ENCODE assay signal across 1 cellular context in the genomic region with DNA sequence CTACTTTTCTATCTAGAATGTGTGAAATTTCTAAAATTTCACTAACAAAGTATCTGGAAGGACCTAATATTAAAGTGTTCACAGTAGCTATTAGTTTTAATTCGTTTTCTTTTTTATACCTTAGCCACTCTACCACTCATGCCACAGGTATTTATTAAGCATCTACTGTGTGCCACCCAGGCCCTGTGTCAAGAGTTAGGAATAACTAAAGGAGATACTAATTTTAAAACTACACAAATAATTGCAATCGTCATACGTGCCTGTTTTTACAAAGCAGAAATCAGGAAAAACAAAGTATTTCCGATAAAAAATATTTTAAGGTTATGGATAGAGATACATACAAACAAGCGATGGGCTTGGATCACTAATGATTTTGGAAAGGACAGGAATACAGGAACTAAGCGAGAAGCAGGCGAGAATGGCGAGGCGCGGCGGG.
TF ChIP-seq lines count a peak whose summit lies in the region.

No MANE protein-coding gene starts in this region.

TF ChIP-seq in K562, 482 proteins besides CTCF, POLR2A, EP300 and RAD21 (continued from another document):
- TF ChIP-seq, protein P1, sequence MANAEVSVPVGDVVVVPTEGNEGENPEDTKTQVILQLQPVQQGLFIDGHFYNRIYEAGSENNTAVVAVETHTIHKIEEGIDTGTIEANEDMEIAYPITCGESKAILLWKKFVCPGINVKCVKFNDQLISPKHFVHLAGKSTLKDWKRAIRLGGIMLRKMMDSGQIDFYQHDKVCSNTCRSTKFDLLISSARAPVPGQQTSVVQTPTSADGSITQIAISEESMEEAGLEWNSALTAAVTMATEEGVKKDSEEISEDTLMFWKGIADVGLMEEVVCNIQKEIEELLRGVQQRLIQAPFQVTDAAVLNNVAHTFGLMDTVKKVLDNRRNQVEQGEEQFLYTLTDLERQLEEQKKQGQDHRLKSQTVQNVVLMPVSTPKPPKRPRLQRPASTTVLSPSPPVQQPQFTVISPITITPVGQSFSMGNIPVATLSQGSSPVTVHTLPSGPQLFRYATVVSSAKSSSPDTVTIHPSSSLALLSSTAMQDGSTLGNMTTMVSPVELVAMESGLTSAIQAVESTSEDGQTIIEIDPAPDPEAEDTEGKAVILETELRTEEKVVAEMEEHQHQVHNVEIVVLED (CRISPR knock-in tag; IDR thresholded peaks at IDR 0.05): no peak
- 0 out of 2 replicates have a peak, but pooled peaks have one; percentile 43 for TF ChIP-seq ZNF644 (tag; IDR thresholded peaks at IDR 0.05; ENCODE audit: low read depth)
- TF ChIP-seq KAT2B (IDR thresholded peaks at IDR 0.05; ENCODE audit: low read depth, low read length): no peak
